ENCODE assay signal across 17 cellular contexts in genomic region chr22:42701694-42702093, GRCh38. TPM values are rescaled to one million over a fixed set of nuclear protein-coding genes. Genes with fewer than 3 reads are reported as not detected.
"Had no signal": no experiment of that assay in that cellular context is flagged by ENCODE, and none has a peak within 500 bp of the region (broad histone marks: within the 10 kb centered on the region; RNA-seq: fewer than 3 reads in every experiment).

No MANE protein-coding gene starts in this region.

- H3K4me3 ChIP-seq: adrenal gland, esophagus squamous epithelium, left lung, psoas muscle, SK-N-MC, tibial nerve had no signal

- ATAC-seq: activated naive CD4-positive, alpha-beta T cell treated with anti-CD3 and anti-CD28 coated beads, Interleukin-2, amount 50 U/mL, for 72 hours; left lung; sciatic nerve; stimulated activated effector memory CD8-positive, alpha-beta T cell treated with anti-CD3 and anti-CD28 coated beads, Interleukin-12 subunit alpha, Interleukin-12 subunit beta, amount 100 ng/mL, for 72 hours had no signal

- H3K36me3 ChIP-seq: adrenal gland, esophagus squamous epithelium, left lung, tibial nerve, WERI-Rb-1 had no signal

- DNase-seq: activated CD4-positive, alpha-beta T cell treated with anti-CD3 and anti-CD28 coated beads, Interleukin-2, amount 50 U/mL, for 4 hours; activated gamma-delta T cell; adrenal gland; effector CD8-positive, alpha-beta T cell; esophagus squamous epithelium; glutamatergic neuron; kidney; left lung; stimulated activated CD4-positive, alpha-beta T cell treated with anti-CD3 and anti-CD28 coated beads, Interleukin-4, amount 100 ng/mL, for 24 hours; WERI-Rb-1 had no signal

- H3K27me3 ChIP-seq: adrenal gland, esophagus squamous epithelium, left lung, tibial nerve had no signal

- H3K27ac ChIP-seq: adrenal gland, left lung, SK-N-MC, WERI-Rb-1 had no signal

- H3K9me3 ChIP-seq: adrenal gland, esophagus squamous epithelium, left lung, psoas muscle, tibial nerve had no signal

RNA-seq across cellular contexts. Expression of gene A4GALT, which starts 19.0 kb away (rescaled TPM):
- total RNA-seq: T-helper 2 cell treated with Interferon-gamma antibody and Interleukin-4, amounts not matched to agents 100 ng/mL and 5 ng/mL, for 36 hours had no signal
